ENCODE assay signal across 24 cellular contexts in the genomic region with DNA sequence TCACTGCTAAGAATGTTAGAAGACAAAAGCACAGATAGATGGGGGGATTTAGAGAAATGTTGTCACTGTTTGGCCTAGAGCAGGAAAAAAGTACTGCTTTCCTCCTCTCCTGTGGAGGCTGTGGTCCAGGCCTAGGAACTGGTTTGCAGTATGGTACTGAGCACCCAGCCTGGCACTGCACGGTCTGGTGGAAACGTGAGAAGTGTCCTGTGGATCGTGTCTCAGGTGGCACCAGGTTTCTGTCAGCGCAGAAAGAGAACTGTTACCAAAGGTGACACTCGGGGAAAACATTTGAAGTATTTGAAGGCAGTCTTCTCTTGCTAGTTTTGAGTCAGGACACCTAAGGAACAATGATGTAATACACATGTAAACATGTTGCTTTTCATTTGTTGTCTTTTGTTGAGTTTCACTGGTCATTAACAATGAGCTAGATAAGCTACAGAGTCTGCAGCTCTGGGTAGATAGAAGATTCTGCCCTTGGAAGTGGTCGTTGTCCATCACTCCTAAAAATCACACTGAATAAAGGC.
A peak's percentile ranks its signal among the peaks of the same experiment; 100 is the strongest.
DNase-seq lines count a peak whose midpoint lies in the region; ATAC-seq and TF ChIP-seq lines count a peak whose summit lies in the region.
"Had no signal": no experiment of that assay in that cellular context is flagged by ENCODE, and none has a peak within 500 bp of the region (broad histone marks: within the 10 kb centered on the region; RNA-seq: fewer than 3 reads in every experiment).

No MANE protein-coding gene starts in this region.

- in situ Hi-C loops in gastrocnemius medialis (cut with MboI; ENCODE audit: low sequenced_read_pairs in 4 of 4) = loop anchor here in 1 of 4 donors (25.0 kb wide), 1 partner anchor 979 kb away; no protein-coding TSS in a partner anchor

- CTCF ChIA-PET in activated CD8-positive, alpha-beta T cell treated with anti-CD3 and anti-CD28 coated beads for 36 hours (lab: Charles Lee) = interaction anchor here (1.5 kb wide), 1 partner anchor 24 kb away, joined by 6 read pairs; no protein-coding TSS in a partner anchor
- CTCF ChIA-PET in activated CD8-positive, alpha-beta T cell treated with anti-CD3 and anti-CD28 coated beads, Interleukin-2, amount 10 ng/mL, durations not matched to agents 7 days and 5 days (lab: Charles Lee) = interaction anchor here (0.7 to 1.5 kb wide), 4 partner anchors 10 to 336 kb away, joined by 3 to 4 read pairs (median 4); no protein-coding TSS in a partner anchor
- CTCF ChIA-PET in PC-9 (lab: Charles Lee) (interaction anchor here (0.7 kb wide), 1 partner anchor 354 kb away, joined by 8 read pairs; no protein-coding TSS in a partner anchor), SK-N-SH (lab: Yijun Ruan, JAX) (interaction anchor here (0.9 to 1.6 kb wide), 3 partner anchors 10 to 348 kb away, joined by 3 to 4 read pairs (median 3); no protein-coding TSS in a partner anchor)

- H3K27me3 Mint-ChIP-seq in activated CD8-positive, alpha-beta T cell treated with anti-CD3 and anti-CD28 coated beads for 36 hours = no peaks in the 10 kb centered on the region
- no peaks in the 10 kb centered on the region for H3K27me3 Mint-ChIP-seq in activated CD8-positive, alpha-beta T cell treated with anti-CD3 and anti-CD28 coated beads, Interleukin-2, amount 10 ng/mL, durations not matched to agents 7 days and 5 days (ENCODE audit: low read depth)
- no peaks in the 10 kb centered on the region for H3K27me3 Mint-ChIP-seq in endodermal cell (ENCODE audit: insufficient read depth)
- H3K27me3 Mint-ChIP-seq: activated naive CD4-positive, alpha-beta T cell treated with anti-CD3 and anti-CD28 coated beads, Interleukin-2, amount 50 U/mL, for 24 hours; B cell; stimulated activated naive CD8-positive, alpha-beta T cell treated with anti-CD3 and anti-CD28 coated beads, Interleukin-15, amount 100 ng/mL, for 72 hours had no signal

- H3K4me3 Mint-ChIP-seq in activated CD8-positive, alpha-beta T cell treated with anti-CD3 and anti-CD28 coated beads for 36 hours = no peak overlapping the region
- no peak overlapping the region for H3K4me3 Mint-ChIP-seq in activated CD8-positive, alpha-beta T cell treated with anti-CD3 and anti-CD28 coated beads, Interleukin-2, amount 10 ng/mL, durations not matched to agents 7 days and 5 days
- no peak overlapping the region for H3K4me3 Mint-ChIP-seq in endodermal cell
- H3K4me3 Mint-ChIP-seq: activated naive CD4-positive, alpha-beta T cell treated with anti-CD3 and anti-CD28 coated beads, Interleukin-2, amount 50 U/mL, for 24 hours; B cell; CD8-positive, alpha-beta T cell; immature natural killer cell; stimulated activated naive CD8-positive, alpha-beta T cell treated with anti-CD3 and anti-CD28 coated beads, Interleukin-15, amount 100 ng/mL, for 72 hours had no signal

- ATAC-seq in activated CD8-positive, alpha-beta T cell treated with anti-CD3 and anti-CD28 coated beads for 36 hours = no peak
- ATAC-seq in activated CD8-positive, alpha-beta T cell treated with anti-CD3 and anti-CD28 coated beads, Interleukin-2, amount 10 ng/mL, durations not matched to agents 7 days and 5 days = no peak
- ATAC-seq in gastrocnemius medialis (peak in 1 of 2 donors; percentile 72), HG03378 (IDR thresholded peaks at IDR 0.05; ENCODE audit: unreplicated experiment) (no peak)
- ATAC-seq: CD8-positive, alpha-beta T cell; gastroesophageal sphincter; left lobe of liver; SK-N-SH treated with all-trans-retinoic acid at 6 μM for 48 hours; stimulated activated naive CD8-positive, alpha-beta T cell treated with anti-CD3 and anti-CD28 coated beads, Interleukin-15, amount 100 ng/mL, for 72 hours had no signal

- no peaks in the 10 kb centered on the region for H3K4me1 Mint-ChIP-seq in activated CD8-positive, alpha-beta T cell treated with anti-CD3 and anti-CD28 coated beads for 36 hours (ENCODE audit: low read depth)
- no peaks in the 10 kb centered on the region for H3K4me1 Mint-ChIP-seq in activated CD8-positive, alpha-beta T cell treated with anti-CD3 and anti-CD28 coated beads, Interleukin-2, amount 10 ng/mL, durations not matched to agents 7 days and 5 days (ENCODE audit: low read depth)
- peaks cover 6% of the 10 kb centered on the region for H3K4me1 Mint-ChIP-seq in endodermal cell
- H3K4me1 Mint-ChIP-seq: activated naive CD4-positive, alpha-beta T cell treated with anti-CD3 and anti-CD28 coated beads, Interleukin-2, amount 50 U/mL, for 24 hours; B cell; immature natural killer cell; stimulated activated naive CD8-positive, alpha-beta T cell treated with anti-CD3 and anti-CD28 coated beads, Interleukin-15, amount 100 ng/mL, for 72 hours had no signal

- H3K27ac ChIP-seq in PC-9 (peak overlapping the region; percentile 80), endodermal cell (ENCODE audit: low read depth, low read length) (no peak overlapping the region), gastrocnemius medialis (peak overlapping the region; percentile 64 to 72 (median 68)), SK-N-SH (ENCODE audit: low read depth in 2 of 2, low read length in 1 of 2) (peak overlapping the region in 1 of 2 experiments; percentile 78; a peak in 1 of 4 replicates)
- H3K27ac ChIP-seq: coronary artery, gastroesophageal sphincter, GM23248 had no signal

- H3K79me2 ChIP-seq in PC-9 (ENCODE audit: low read depth) = no peaks in the 10 kb centered on the region
- no peaks in the 10 kb centered on the region for H3K79me2 ChIP-seq in SK-N-SH (ENCODE audit: insufficient read depth)

- POLR2A ChIA-PET in activated CD8-positive, alpha-beta T cell treated with anti-CD3 and anti-CD28 coated beads for 36 hours (lab: Charles Lee) = no interaction called here
- POLR2A ChIA-PET in activated CD8-positive, alpha-beta T cell treated with anti-CD3 and anti-CD28 coated beads, Interleukin-2, amount 10 ng/mL, durations not matched to agents 7 days and 5 days (lab: Charles Lee) = no interaction called here
- POLR2A ChIA-PET in PC-9 (lab: Charles Lee; ENCODE audit: unreplicated experiment) (interaction anchor here (0.6 kb wide), 1 partner anchor 252 kb away, joined by 3 read pairs; no protein-coding TSS in a partner anchor), SK-N-SH (lab: Yijun Ruan, JAX) (no interaction called here)

- H3K27ac Mint-ChIP-seq in activated CD8-positive, alpha-beta T cell treated with anti-CD3 and anti-CD28 coated beads for 36 hours = peak overlapping the region; percentile 21
- H3K27ac Mint-ChIP-seq in activated CD8-positive, alpha-beta T cell treated with anti-CD3 and anti-CD28 coated beads, Interleukin-2, amount 10 ng/mL, durations not matched to agents 7 days and 5 days = no peak overlapping the region
- peak overlapping the region; percentile 32 for H3K27ac Mint-ChIP-seq in endodermal cell
- H3K27ac Mint-ChIP-seq: activated naive CD4-positive, alpha-beta T cell treated with anti-CD3 and anti-CD28 coated beads, Interleukin-2, amount 50 U/mL, for 24 hours; activated T-helper 2 cell treated with anti-CD3 and anti-CD28 coated beads, Interferon-gamma antibody, Interleukin-2, Interleukin-4, amounts not matched to agents 10 μg/mL and 5 μg/mL and 100 μg/mL, durations not matched to agents 14 hours and 24 hours and 36 hours; B cell; CD8-positive, alpha-beta T cell; stimulated activated naive CD8-positive, alpha-beta T cell treated with anti-CD3 and anti-CD28 coated beads, Interleukin-15, amount 100 ng/mL, for 72 hours had no signal

- H4K20me1 ChIP-seq in PC-9 (ENCODE audit: insufficient read depth) (no peaks in the 10 kb centered on the region), SK-N-SH (ENCODE audit: insufficient read depth) (no peaks in the 10 kb centered on the region)

- H3K27me3 ChIP-seq in PC-9 (ENCODE audit: insufficient read depth, low read depth) = no peaks in the 10 kb centered on the region
- no peaks in the 10 kb centered on the region for H3K27me3 ChIP-seq in endodermal cell (ENCODE audit: control insufficient read depth, insufficient read depth, low read length, poor library complexity, severe bottlenecking)
- no peaks in the 10 kb centered on the region for H3K27me3 ChIP-seq in gastrocnemius medialis
- H3K27me3 ChIP-seq in SK-N-SH (ENCODE audit: insufficient read depth) = no peaks in the 10 kb centered on the region
- H3K27me3 ChIP-seq: gastroesophageal sphincter had no signal

- WGBS in endodermal cell (ENCODE audit: insufficient coverage in 1 of 2, insufficient read length in 1 of 2), 2 experiments = 95 to 100% methylated on average over 5 to 6 of the region's 6 CpGs
- WGBS in SK-N-SH (ENCODE audit: low lambda C conversion rate) = 73% methylated on average over 3 of the region's 6 CpGs

- H3F3A ChIP-seq in PC-9 (ENCODE audit: insufficient read depth, low read depth) (peaks cover 26% of the 10 kb centered on the region), SK-N-SH (replicated peaks; ENCODE audit: insufficient read depth) (peaks cover 25% of the 10 kb centered on the region)

- peaks cover 18% of the 10 kb centered on the region for H3K36me3 Mint-ChIP-seq in activated CD8-positive, alpha-beta T cell treated with anti-CD3 and anti-CD28 coated beads for 36 hours (ENCODE audit: low read depth)
- peaks cover 39% of the 10 kb centered on the region for H3K36me3 Mint-ChIP-seq in activated CD8-positive, alpha-beta T cell treated with anti-CD3 and anti-CD28 coated beads, Interleukin-2, amount 10 ng/mL, durations not matched to agents 7 days and 5 days (ENCODE audit: low read depth)
- peaks cover 68% of the 10 kb centered on the region for H3K36me3 Mint-ChIP-seq in endodermal cell (ENCODE audit: low read depth)

- H3K9me2 ChIP-seq in PC-9 (ENCODE audit: insufficient read depth) (no peaks in the 10 kb centered on the region), SK-N-SH (no peaks in the 10 kb centered on the region)

- H3K4me2 ChIP-seq in PC-9 = no peak overlapping the region
- H3K4me2 ChIP-seq in SK-N-SH = no peak overlapping the region

- intact Hi-C loops in activated CD8-positive, alpha-beta T cell treated with anti-CD3 and anti-CD28 coated beads for 36 hours (cut with micrococcal nuclease) = no loop called here
- intact Hi-C loops in PC-9 (cut with micrococcal nuclease; ENCODE audit: unreplicated experiment) = no loop called here
- intact Hi-C loops in gastrocnemius medialis (cut with DNase I; ENCODE audit: low total_unique reads) = no loop called here

- H3K36me3 ChIP-seq in PC-9 (ENCODE audit: low read depth) (peaks cover 14% of the 10 kb centered on the region; the same call in 1 of the 2 replicates), endodermal cell (ENCODE audit: control insufficient read depth, insufficient read depth, low read length) (peaks cover 73% of the 10 kb centered on the region), gastrocnemius medialis (peaks cover 0 to 73% of the 10 kb centered on the region in 2 donors), SK-N-SH (replicated peaks in 1 of 2; ENCODE audit: control insufficient read depth in 1 of 2, insufficient read depth in 2 of 2, low read length in 1 of 2) (peaks cover 45 to 55% of the 10 kb centered on the region in 2 experiments)

- no peak overlapping the region for H3K9ac ChIP-seq in endodermal cell (ENCODE audit: extremely low read depth, low read length, poor library complexity, severe bottlenecking)
- no peak overlapping the region for H3K9ac ChIP-seq in SK-N-SH
- H3K9ac ChIP-seq: GM23248 had no signal

- H3K4me3 ChIP-seq in PC-9 (no peak overlapping the region), endodermal cell (ENCODE audit: low read length) (no peak overlapping the region), gastrocnemius medialis (no peak overlapping the region), SK-N-SH (ENCODE audit: low read depth in 2 of 2, low read length in 1 of 2) (no peak overlapping the region)
- H3K4me3 ChIP-seq: coronary artery, gastroesophageal sphincter, GM23248 had no signal

- TF ChIP-seq EP300 in SK-N-SH (IDR thresholded peaks at IDR 0.05; ENCODE audit: borderline replicate concordance in 1 of 2, low read depth in 1 of 2, low read length in 1 of 2) = no peak

- BruUV-seq in PC-9 (replicated peaks; lab: Mats Ljungman, UMichigan) = no TSS peak

- H3K9me3 ChIP-seq in PC-9 (ENCODE audit: insufficient read depth, low read depth) = no peaks in the 10 kb centered on the region
- H3K9me3 ChIP-seq in endodermal cell (ENCODE audit: control insufficient read depth, low read length) = no peaks in the 10 kb centered on the region
- no peaks in the 10 kb centered on the region for H3K9me3 ChIP-seq in gastrocnemius medialis
- H3K9me3 ChIP-seq in SK-N-SH = no peaks in the 10 kb centered on the region
- H3K9me3 ChIP-seq: gastroesophageal sphincter had no signal

- no peaks in the 10 kb centered on the region for H3K9me3 Mint-ChIP-seq in activated CD8-positive, alpha-beta T cell treated with anti-CD3 and anti-CD28 coated beads for 36 hours
- H3K9me3 Mint-ChIP-seq in activated CD8-positive, alpha-beta T cell treated with anti-CD3 and anti-CD28 coated beads, Interleukin-2, amount 10 ng/mL, durations not matched to agents 7 days and 5 days (ENCODE audit: insufficient read depth) = no peaks in the 10 kb centered on the region
- no peaks in the 10 kb centered on the region for H3K9me3 Mint-ChIP-seq in endodermal cell
- H3K9me3 Mint-ChIP-seq: activated naive CD4-positive, alpha-beta T cell treated with anti-CD3 and anti-CD28 coated beads, Interleukin-2, amount 50 U/mL, for 24 hours; activated T-helper 2 cell treated with anti-CD3 and anti-CD28 coated beads, Interferon-gamma antibody, Interleukin-2, Interleukin-4, amounts not matched to agents 10 μg/mL and 5 μg/mL and 100 μg/mL, durations not matched to agents 14 hours and 24 hours and 36 hours; CD8-positive, alpha-beta T cell; immature natural killer cell; stimulated activated naive CD8-positive, alpha-beta T cell treated with anti-CD3 and anti-CD28 coated beads, Interleukin-15, amount 100 ng/mL, for 72 hours had no signal

- no peak for DNase-seq in activated CD8-positive, alpha-beta T cell treated with anti-CD3 and anti-CD28 coated beads for 36 hours
- DNase-seq in activated CD8-positive, alpha-beta T cell treated with anti-CD3 and anti-CD28 coated beads, Interleukin-2, amount 10 ng/mL, durations not matched to agents 7 days and 5 days = no peak
- DNase-seq in PC-9 = no peak
- no peak for DNase-seq in endodermal cell
- DNase-seq in gastrocnemius medialis = peak in 1 of 2 donors; percentile 25
- DNase-seq in inferior parietal cortex (ENCODE audit: extremely low spot score) = no peak
- no peak for DNase-seq in SK-N-SH
- DNase-seq: amygdala; CD8-positive, alpha-beta T cell; GM23248; hippocampal formation; immature natural killer cell; MM.1S; NCI-H2029 treated with DMSO at 0.1 percent for 48 hours; NCI-H82; stimulated activated naive CD8-positive, alpha-beta T cell treated with anti-CD3 and anti-CD28 coated beads, Interleukin-15, amount 100 ng/mL, for 72 hours had no signal

- H2AFZ ChIP-seq in PC-9 = no peak overlapping the region
- no peak overlapping the region for H2AFZ ChIP-seq in SK-N-SH (ENCODE audit: low read depth)
- H2AFZ ChIP-seq: GM23248 had no signal

- no peak for TF ChIP-seq POLR2A in gastrocnemius medialis (IDR thresholded peaks at IDR 0.05)

- peaks cover 18% of the 10 kb centered on the region for H3K4me1 ChIP-seq in PC-9 (replicated peaks; ENCODE audit: insufficient read depth)
- no peaks in the 10 kb centered on the region for H3K4me1 ChIP-seq in endodermal cell (ENCODE audit: control insufficient read depth, insufficient read depth, low read length)
- peaks cover 6 to 10% of the 10 kb centered on the region in 2 donors for H3K4me1 ChIP-seq in gastrocnemius medialis
- H3K4me1 ChIP-seq in SK-N-SH (ENCODE audit: control insufficient read depth in 1 of 2, insufficient read depth in 2 of 2, low read depth in 1 of 2, low read length in 1 of 2) = peaks cover 0 to 11% of the 10 kb centered on the region in 2 experiments; a peak in 1 of 4 replicates
- H3K4me1 ChIP-seq: gastroesophageal sphincter had no signal

- TF ChIP-seq CTCF in activated CD8-positive, alpha-beta T cell treated with anti-CD3 and anti-CD28 coated beads for 36 hours (IDR thresholded peaks at IDR 0.05) = no peak
- no peak for TF ChIP-seq CTCF in PC-9 (conservative IDR thresholded peaks at IDR 0.05)
- no peak for TF ChIP-seq CTCF in endodermal cell (conservative IDR thresholded peaks at IDR 0.05)
- no peak for TF ChIP-seq CTCF in gastrocnemius medialis (IDR thresholded peaks at IDR 0.05 in 4 of 5, conservative IDR thresholded peaks at IDR 0.05 in 1 of 5)
- no peak for TF ChIP-seq CTCF in SK-N-SH (IDR thresholded peaks at IDR 0.05)

- no peak for TF ChIP-seq RAD21 in SK-N-SH (IDR thresholded peaks at IDR 0.05; ENCODE audit: low read length)
